ENCODE assay signal across 1 cellular context in genomic region chr15:65782096-65782495, GRCh38.
TF ChIP-seq lines count a peak whose summit lies in the region.

No MANE protein-coding gene starts in this region.

TF ChIP-seq in K562, 482 proteins besides CTCF, POLR2A, EP300 and RAD21 (continued from another document):
- TF ChIP-seq, protein P1, sequence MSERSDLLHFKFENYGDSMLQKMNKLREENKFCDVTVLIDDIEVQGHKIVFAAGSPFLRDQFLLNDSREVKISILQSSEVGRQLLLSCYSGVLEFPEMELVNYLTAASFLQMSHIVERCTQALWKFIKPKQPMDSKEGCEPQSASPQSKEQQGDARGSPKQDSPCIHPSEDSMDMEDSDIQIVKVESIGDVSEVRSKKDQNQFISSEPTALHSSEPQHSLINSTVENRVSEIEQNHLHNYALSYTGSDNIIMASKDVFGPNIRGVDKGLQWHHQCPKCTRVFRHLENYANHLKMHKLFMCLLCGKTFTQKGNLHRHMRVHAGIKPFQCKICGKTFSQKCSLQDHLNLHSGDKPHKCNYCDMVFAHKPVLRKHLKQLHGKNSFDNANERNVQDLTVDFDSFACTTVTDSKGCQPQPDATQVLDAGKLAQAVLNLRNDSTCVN (CRISPR knock-in tag; IDR thresholded peaks at IDR 0.05) = no peak
- TF ChIP-seq ZSCAN29 (IDR thresholded peaks at IDR 0.05) (no peak), GABPB1 (CRISPR knock-in tag; IDR thresholded peaks at IDR 0.05) (no peak), TEAD1 (CRISPR knock-in tag; IDR thresholded peaks at IDR 0.05) (no peak), MAFG (tag; conservative IDR thresholded peaks at IDR 0.05) (no peak), STAG1 (CRISPR knock-in tag; IDR thresholded peaks at IDR 0.05; ENCODE audit: borderline replicate concordance) (no peak), CBFB (CRISPR knock-in tag; IDR thresholded peaks at IDR 0.05) (no peak), ZNF121 (CRISPR knock-in tag; conservative IDR thresholded peaks at IDR 0.05) (no peak), ZNF263 (CRISPR knock-in tag; IDR thresholded peaks at IDR 0.05; ENCODE audit: borderline replicate concordance) (no peak), ZNF699 (CRISPR knock-in tag; IDR thresholded peaks at IDR 0.05; ENCODE audit: insufficient replicate concordance) (no peak)
- TF ChIP-seq, protein P2, sequence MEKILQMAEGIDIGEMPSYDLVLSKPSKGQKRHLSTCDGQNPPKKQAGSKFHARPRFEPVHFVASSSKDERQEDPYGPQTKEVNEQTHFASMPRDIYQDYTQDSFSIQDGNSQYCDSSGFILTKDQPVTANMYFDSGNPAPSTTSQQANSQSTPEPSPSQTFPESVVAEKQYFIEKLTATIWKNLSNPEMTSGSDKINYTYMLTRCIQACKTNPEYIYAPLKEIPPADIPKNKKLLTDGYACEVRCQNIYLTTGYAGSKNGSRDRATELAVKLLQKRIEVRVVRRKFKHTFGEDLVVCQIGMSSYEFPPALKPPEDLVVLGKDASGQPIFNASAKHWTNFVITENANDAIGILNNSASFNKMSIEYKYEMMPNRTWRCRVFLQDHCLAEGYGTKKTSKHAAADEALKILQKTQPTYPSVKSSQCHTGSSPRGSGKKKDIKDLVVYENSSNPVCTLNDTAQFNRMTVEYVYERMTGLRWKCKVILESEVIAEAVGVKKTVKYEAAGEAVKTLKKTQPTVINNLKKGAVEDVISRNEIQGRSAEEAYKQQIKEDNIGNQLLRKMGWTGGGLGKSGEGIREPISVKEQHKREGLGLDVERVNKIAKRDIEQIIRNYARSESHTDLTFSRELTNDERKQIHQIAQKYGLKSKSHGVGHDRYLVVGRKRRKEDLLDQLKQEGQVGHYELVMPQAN (IDR thresholded peaks at IDR 0.05; ENCODE audit: borderline replicate concordance) = no peak
- TF ChIP-seq, protein P3, sequence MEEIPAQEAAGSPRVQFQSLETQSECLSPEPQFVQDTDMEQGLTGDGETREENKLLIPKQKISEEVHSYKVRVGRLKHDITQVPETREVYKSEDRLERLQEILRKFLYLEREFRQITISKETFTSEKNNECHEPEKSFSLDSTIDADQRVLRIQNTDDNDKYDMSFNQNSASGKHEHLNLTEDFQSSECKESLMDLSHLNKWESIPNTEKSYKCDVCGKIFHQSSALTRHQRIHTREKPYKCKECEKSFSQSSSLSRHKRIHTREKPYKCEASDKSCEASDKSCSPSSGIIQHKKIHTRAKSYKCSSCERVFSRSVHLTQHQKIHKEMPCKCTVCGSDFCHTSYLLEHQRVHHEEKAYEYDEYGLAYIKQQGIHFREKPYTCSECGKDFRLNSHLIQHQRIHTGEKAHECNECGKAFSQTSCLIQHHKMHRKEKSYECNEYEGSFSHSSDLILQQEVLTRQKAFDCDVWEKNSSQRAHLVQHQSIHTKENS (CRISPR knock-in tag; IDR thresholded peaks at IDR 0.05) = no peak
